In genomic region chr1:40432644-40433385, GRCh38 we compare ENCODE assay signal across 23 cellular contexts.
"Had no signal": no experiment of that assay in that cellular context is flagged by ENCODE, and none has a peak within 500 bp of the region (broad histone marks: within the 10 kb centered on the region; RNA-seq: fewer than 3 reads in every experiment).

No MANE protein-coding gene starts in this region.

- H3K36me3 Mint-ChIP-seq: natural killer cell treated with Interleukin-12 subunit alpha and Interleukin-12 subunit beta and Interleukin-15 and Interleukin-18, amount 100 ng/mL, for 72 hours; type B pancreatic cell had no signal

- H3K27ac ChIP-seq: body of pancreas, coronary artery, left lung, lower lobe of right lung, thoracic aorta, uterus had no signal

- H3K9me3 ChIP-seq: body of pancreas, left lung, lower lobe of right lung, thoracic aorta, uterus had no signal

- H3K27ac Mint-ChIP-seq: activated T-cell treated with anti-CD3 and anti-CD28 coated beads, Interleukin-2, amount 50 U/mL, for 72 hours; effector memory CD8-positive, alpha-beta T cell; T-helper 1 cell treated with Interleukin-12 subunit alpha and Interleukin-12 subunit beta and Interleukin-4 antibody, amounts not matched to agents 30 μg/mL and 1 μg/mL, for 36 hours; type B pancreatic cell had no signal

- FAIRE-seq: frontal cortex, islet of Langerhans had no signal

- H3K36me3 ChIP-seq: left lung, lower lobe of right lung, thoracic aorta, uterus had no signal

- H3K4me3 ChIP-seq: body of pancreas, coronary artery, left lung, lower lobe of right lung, thoracic aorta, uterus had no signal

- DNase-seq: activated CD4-positive, alpha-beta T cell treated with anti-CD3 and anti-CD28 coated beads, Interleukin-2, amount 50 U/mL, for 4 hours; activated naive CD4-positive, alpha-beta T cell; activated T-cell treated with anti-CD3 and anti-CD28 coated beads for 4 hours; activated T-cell treated with anti-CD3 and anti-CD28 coated beads, Interleukin-2, amount 50 U/mL, for 72 hours; anterior cingulate cortex; body of pancreas; effector memory CD8-positive, alpha-beta T cell; left lung; lower lobe of right lung; mesenchymal stem cell; right cardiac atrium; stimulated activated CD4-positive, alpha-beta T cell treated with anti-CD3 and anti-CD28 coated beads, Interleukin-2, amount 100 ng/mL, for 48 hours; stimulated activated naive CD4-positive, alpha-beta T cell treated with Interleukin-2 at 50 U/mL for 16 hours; T1000; uterus had no signal

- H3K4me1 ChIP-seq: body of pancreas, left lung, lower lobe of right lung, uterus had no signal

- H3K27me3 ChIP-seq: body of pancreas, left lung, uterus had no signal

- H3K27me3 Mint-ChIP-seq: effector memory CD8-positive, alpha-beta T cell; natural killer cell treated with Interleukin-12 subunit alpha and Interleukin-12 subunit beta and Interleukin-15 and Interleukin-18, amount 100 ng/mL, for 72 hours; type B pancreatic cell had no signal

- ATAC-seq: activated naive CD4-positive, alpha-beta T cell treated with anti-CD3 and anti-CD28 coated beads, Interleukin-2, amount 50 U/mL, for 72 hours; activated T-cell treated with anti-CD3 and anti-CD28 coated beads, Interleukin-2, amount 50 U/mL, for 72 hours; body of pancreas; effector memory CD8-positive, alpha-beta T cell; left lung; lower lobe of right lung; natural killer cell treated with Interleukin-12 subunit alpha and Interleukin-12 subunit beta and Interleukin-15 and Interleukin-18, amount 100 ng/mL, for 72 hours had no signal

- H3K4me3 Mint-ChIP-seq: activated T-cell treated with anti-CD3 and anti-CD28 coated beads, Interleukin-2, amount 50 U/mL, for 72 hours; effector memory CD8-positive, alpha-beta T cell; natural killer cell treated with Interleukin-12 subunit alpha and Interleukin-12 subunit beta and Interleukin-15 and Interleukin-18, amount 100 ng/mL, for 72 hours; T-helper 1 cell treated with Interleukin-12 subunit alpha and Interleukin-12 subunit beta and Interleukin-4 antibody, amounts not matched to agents 30 μg/mL and 1 μg/mL, for 36 hours; type B pancreatic cell had no signal
